10 cellular contexts compared by ENCODE assay signal in genomic region chr20:48822879-48823385, GRCh38. TPM values are rescaled to one million over a fixed set of nuclear protein-coding genes. Genes with fewer than 3 reads are reported as not detected.
DNase-seq lines count a peak whose midpoint lies in the region; ATAC-seq and TF ChIP-seq lines count a peak whose summit lies in the region.
"Had no signal": no experiment of that assay in that cellular context is flagged by ENCODE, and none has a peak within 500 bp of the region (broad histone marks: within the 10 kb centered on the region; RNA-seq: fewer than 3 reads in every experiment).

No MANE protein-coding gene starts in this region.

- TF ChIP-seq POLR2A in esophagus muscularis mucosa (IDR thresholded peaks at IDR 0.05; ENCODE audit: low read depth): no peak

- H3K9me3 Mint-ChIP-seq in activated CD4-positive, alpha-beta T cell treated with anti-CD3 and anti-CD28 coated beads, Interleukin-2, amount 10 ng/mL, durations not matched to agents 24 days and 14 days: no peaks in the 10 kb centered on the region
- H3K9me3 Mint-ChIP-seq in stimulated activated naive CD8-positive, alpha-beta T cell treated with anti-CD3 and anti-CD28 coated beads, Interleukin-15, amount 100 ng/mL, for 72 hours: no peaks in the 10 kb centered on the region
- H3K9me3 Mint-ChIP-seq: nephron had no signal

- peaks cover 0 to 21% (median 0%) of the 10 kb centered on the region in 4 donors for H3K27me3 ChIP-seq in esophagus muscularis mucosa

- no peak for TF ChIP-seq EP300 in esophagus muscularis mucosa (IDR thresholded peaks at IDR 0.05)

- ATAC-seq in stimulated activated naive CD8-positive, alpha-beta T cell treated with anti-CD3 and anti-CD28 coated beads, Interleukin-15, amount 100 ng/mL, for 72 hours: no peak
- ATAC-seq in HG03045 (IDR thresholded peaks at IDR 0.05; ENCODE audit: unreplicated experiment) (no peak), mucosa of descending colon (no peak)

- no peaks in the 10 kb centered on the region for H3K9me3 ChIP-seq in esophagus muscularis mucosa
- no peaks in the 10 kb centered on the region for H3K9me3 ChIP-seq in mucosa of descending colon

- DNase-seq in activated CD4-positive, alpha-beta T cell treated with anti-CD3 and anti-CD28 coated beads, Interleukin-2, amount 10 ng/mL, durations not matched to agents 24 days and 14 days: peak; percentile 81
- no peak for DNase-seq in activated CD4-positive, alpha-beta T cell treated with anti-CD3 and anti-CD28 coated beads, Interleukin-2, amount 50 U/mL, for 1 hour
- peak; percentile 54 for DNase-seq in SKM-1 treated with dmso at 0.1 percent for 144 hours (lab: John Stamatoyannopoulos, UW; ENCODE audit: unreplicated experiment)
- DNase-seq in esophagus muscularis mucosa (ENCODE audit: extremely low spot score): no peak
- DNase-seq in stimulated activated naive CD8-positive, alpha-beta T cell treated with anti-CD3 and anti-CD28 coated beads, Interleukin-15, amount 100 ng/mL, for 72 hours: peak in 1 of 2 donors; percentile 43
- no peak for DNase-seq in mucosa of descending colon
- no peak for DNase-seq in NCI-H146 treated with DMSO at 0.1 percent for 48 hours (lab: John Stamatoyannopoulos, UW; ENCODE audit: unreplicated experiment)
- DNase-seq: NCI-H2081 treated with DMSO at 0.1 percent for 48 hours had no signal

- peaks cover 77% of the 10 kb centered on the region for H3K4me1 Mint-ChIP-seq in activated CD4-positive, alpha-beta T cell treated with anti-CD3 and anti-CD28 coated beads, Interleukin-2, amount 10 ng/mL, durations not matched to agents 24 days and 14 days
- H3K4me1 Mint-ChIP-seq in stimulated activated naive CD8-positive, alpha-beta T cell treated with anti-CD3 and anti-CD28 coated beads, Interleukin-15, amount 100 ng/mL, for 72 hours: no peaks in the 10 kb centered on the region

- peak overlapping the region in 2 of 4 donors; percentile 13 to 31 for H3K4me3 ChIP-seq in esophagus muscularis mucosa
- H3K4me3 ChIP-seq in mucosa of descending colon: no peak overlapping the region

- H3K36me3 ChIP-seq in esophagus muscularis mucosa (no peaks in the 10 kb centered on the region), mucosa of descending colon (ENCODE audit: low read depth) (no peaks in the 10 kb centered on the region)

- intact Hi-C loops in activated CD4-positive, alpha-beta T cell treated with anti-CD3 and anti-CD28 coated beads, Interleukin-2, amount 10 ng/mL, durations not matched to agents 24 days and 14 days (cut with micrococcal nuclease): loop anchor here (2.0 to 10.0 kb wide), 3 partner anchors 62 to 454 kb away; partner anchors contain the start of genes CSE1L and ZNFX1
- intact Hi-C loops in esophagus muscularis mucosa (cut with DNase I): no loop called here
- intact Hi-C loops in mucosa of descending colon (cut with DNase I, micrococcal nuclease): no loop called here

- H3K27me3 Mint-ChIP-seq in activated CD4-positive, alpha-beta T cell treated with anti-CD3 and anti-CD28 coated beads, Interleukin-2, amount 10 ng/mL, durations not matched to agents 24 days and 14 days: no peaks in the 10 kb centered on the region
- no peaks in the 10 kb centered on the region for H3K27me3 Mint-ChIP-seq in stimulated activated naive CD8-positive, alpha-beta T cell treated with anti-CD3 and anti-CD28 coated beads, Interleukin-15, amount 100 ng/mL, for 72 hours

- peak overlapping the region; percentile 93 for H3K4me3 Mint-ChIP-seq in activated CD4-positive, alpha-beta T cell treated with anti-CD3 and anti-CD28 coated beads, Interleukin-2, amount 10 ng/mL, durations not matched to agents 24 days and 14 days
- H3K4me3 Mint-ChIP-seq in stimulated activated naive CD8-positive, alpha-beta T cell treated with anti-CD3 and anti-CD28 coated beads, Interleukin-15, amount 100 ng/mL, for 72 hours: peak overlapping the region; percentile 85 to 99
- H3K4me3 Mint-ChIP-seq: nephron had no signal

- TF ChIP-seq CTCF in esophagus muscularis mucosa (IDR thresholded peaks at IDR 0.05) (no peak), mucosa of descending colon (IDR thresholded peaks at IDR 0.05) (no peak)

- peaks cover 24% of the 10 kb centered on the region for H3K36me3 Mint-ChIP-seq in activated CD4-positive, alpha-beta T cell treated with anti-CD3 and anti-CD28 coated beads, Interleukin-2, amount 10 ng/mL, durations not matched to agents 24 days and 14 days (ENCODE audit: low read depth)

- 62% methylated on average over 8 of the region's 8 CpGs for WGBS in esophagus muscularis mucosa

- H3K4me1 ChIP-seq in esophagus muscularis mucosa (peaks cover 6 to 69% (median 42%) of the 10 kb centered on the region in 4 donors), mucosa of descending colon (ENCODE audit: low read depth) (no peaks in the 10 kb centered on the region)

- H3K27ac Mint-ChIP-seq in activated CD4-positive, alpha-beta T cell treated with anti-CD3 and anti-CD28 coated beads, Interleukin-2, amount 10 ng/mL, durations not matched to agents 24 days and 14 days: peak overlapping the region; percentile 95
- H3K27ac Mint-ChIP-seq in stimulated activated naive CD8-positive, alpha-beta T cell treated with anti-CD3 and anti-CD28 coated beads, Interleukin-15, amount 100 ng/mL, for 72 hours: peak overlapping the region; percentile 87 to 93
- H3K27ac Mint-ChIP-seq: nephron had no signal

- peak overlapping the region; percentile 40 to 73 (median 58) for H3K27ac ChIP-seq in esophagus muscularis mucosa (replicated peaks in 1 of 4)

RNA-seq across cellular contexts. Expression of gene PREX1, which starts 4.9 kb away (rescaled TPM):
- 64.3 and 65.5 TPM in 2 replicates for total RNA-seq in activated CD4-positive, alpha-beta T cell treated with anti-CD3 and anti-CD28 coated beads, Interleukin-2, amount 10 ng/mL, durations not matched to agents 24 days and 14 days
- total RNA-seq in esophagus muscularis mucosa: 10 to 100 TPM; 20.8 to 37.1 (median 24.3) TPM
- total RNA-seq in mucosa of descending colon: 10 to 100 TPM in 2 of 3 donors, 1 to 10 TPM in 1; 9.9 to 14.1 (median 13.5) TPM

Comparison
In these comparisons a context has a peak if more than half of its experiments do, and no peak if none do; other contexts are left out.
1. DNase-seq: peak in activated CD4-positive, alpha-beta T cell treated with anti-CD3 and anti-CD28 coated beads, Interleukin-2, amount 10 ng/mL, durations not matched to agents 24 days and 14 days (single experiment) and SKM-1 treated with dmso at 0.1 percent for 144 hours (single experiment); none in activated CD4-positive, alpha-beta T cell treated with anti-CD3 and anti-CD28 coated beads, Interleukin-2, amount 50 U/mL, for 1 hour (single experiment), esophagus muscularis mucosa (single experiment), mucosa of descending colon (0 of 3) and NCI-H146 treated with DMSO at 0.1 percent for 48 hours (single experiment).